Comparison of ENCODE assay signal across 18 cellular contexts in genomic region chr4:5341151-5341925, GRCh38.
"Had no signal": no experiment of that assay in that cellular context is flagged by ENCODE, and none has a peak within 500 bp of the region (broad histone marks: within the 10 kb centered on the region; RNA-seq: fewer than 3 reads in every experiment).

No MANE protein-coding gene starts in this region.

- H3K36me3 Mint-ChIP-seq: activated naive CD4-positive, alpha-beta T cell treated with anti-CD3 and anti-CD28 coated beads, Interleukin-2, amount 50 U/mL, for 72 hours; mesothelial cell of epicardium had no signal

- H3K9me3 Mint-ChIP-seq: nephron had no signal

- H3K4me1 Mint-ChIP-seq: mesothelial cell of epicardium, nephron had no signal

- H3K27ac ChIP-seq: esophagus squamous epithelium, foreskin keratinocyte, thoracic aorta, upper lobe of left lung had no signal

- H3K27me3 ChIP-seq: esophagus squamous epithelium, foreskin keratinocyte, upper lobe of left lung had no signal

- DNase-seq: activated CD4-positive, alpha-beta T cell treated with anti-CD3 and anti-CD28 coated beads, Interleukin-2, amount 50 U/mL, for 4 hours; activated gamma-delta T cell treated with Interleukin-2 at 50 U/mL for 16 hours; effector memory CD4-positive, alpha-beta T cell; esophagus squamous epithelium; foreskin keratinocyte; hippocampal formation; left cardiac atrium; stimulated activated CD4-positive, alpha-beta T cell treated with anti-CD3 and anti-CD28 coated beads, Interleukin-4, amount 100 ng/mL, for 1 hour; upper lobe of left lung had no signal

- H3K4me3 ChIP-seq: esophagus squamous epithelium, smooth muscle cell, thoracic aorta, upper lobe of left lung had no signal

- H3K9me3 ChIP-seq: esophagus squamous epithelium, thoracic aorta, upper lobe of left lung had no signal

- H3K4me1 ChIP-seq: esophagus squamous epithelium, foreskin keratinocyte, upper lobe of left lung had no signal

- FAIRE-seq: islet of Langerhans, TTC549 had no signal

- H3K4me3 Mint-ChIP-seq: mesothelial cell of epicardium; nephron; T-helper 2 cell treated with Interferon-gamma antibody and Interleukin-4, amounts not matched to agents 5 μg/mL and 100 μg/mL, for 36 hours had no signal

- ATAC-seq: activated naive CD4-positive, alpha-beta T cell treated with anti-CD3 and anti-CD28 coated beads, Interleukin-2, amount 50 U/mL, for 72 hours; foreskin keratinocyte; left cardiac atrium; sciatic nerve had no signal

- H3K36me3 ChIP-seq: esophagus squamous epithelium, thoracic aorta, upper lobe of left lung had no signal

- H3K4me2 ChIP-seq: smooth muscle cell had no signal

- H3K27ac Mint-ChIP-seq: activated naive CD4-positive, alpha-beta T cell treated with anti-CD3 and anti-CD28 coated beads, Interleukin-2, amount 50 U/mL, for 72 hours; mesothelial cell of epicardium; nephron; T-helper 2 cell treated with Interferon-gamma antibody and Interleukin-4, amounts not matched to agents 5 μg/mL and 100 μg/mL, for 36 hours had no signal
